11 cellular contexts compared by ENCODE assay signal in genomic region chr7:76283254-76284159, GRCh38. TPM values are rescaled to one million over a fixed set of nuclear protein-coding genes. Genes with fewer than 3 reads are reported as not detected.
DNase-seq lines count a peak whose midpoint lies in the region; ATAC-seq and TF ChIP-seq lines count a peak whose summit lies in the region.
"Had no signal": no experiment of that assay in that cellular context is flagged by ENCODE, and none has a peak within 500 bp of the region (broad histone marks: within the 10 kb centered on the region; RNA-seq: fewer than 3 reads in every experiment).

No MANE protein-coding gene starts in this region.

- no peak overlapping the region for H4K5ac ChIP-seq in IMR-90 (ENCODE audit: low read depth, low read length)

- TF ChIP-seq CTCF in CD14-positive monocyte (IDR thresholded peaks at IDR 0.05) (no peak), IMR-90 (conservative IDR thresholded peaks at IDR 0.05; ENCODE audit: low read depth, low read length) (no peak), esophagus muscularis mucosa (IDR thresholded peaks at IDR 0.05) (no peak), left lung (IDR thresholded peaks at IDR 0.05) (no peak)

- no peak overlapping the region for H3K56ac ChIP-seq in IMR-90 (ENCODE audit: extremely low read depth, insufficient read depth, low read length)

- no peak for DNase-seq in CD14-positive monocyte (ENCODE audit: low spot score)
- no peak for DNase-seq in IMR-90
- no peak for DNase-seq in esophagus muscularis mucosa (ENCODE audit: extremely low spot score)
- no peak for DNase-seq in trophoblast cell
- DNase-seq in NCI-H2196 (lab: John Stamatoyannopoulos, UW; ENCODE audit: unreplicated experiment) = no peak
- no peak for DNase-seq in left lung
- no peak for DNase-seq in ACHN
- no peak for DNase-seq in EL
- DNase-seq: effector CD4-positive, alpha-beta T cell; kidney glomerular epithelial cell had no signal

- 68% methylated on average over 6 of the region's 17 CpGs; no CpG with 5 or more reads in 1 of the 2 experiments for WGBS in IMR-90 (ENCODE audit: extremely low coverage in 2 of 2, insufficient read length in 1 of 2), 2 experiments
- WGBS in esophagus muscularis mucosa = 83% methylated on average over 12 of the region's 17 CpGs
- no CpG with 5 or more reads among the region's 17 CpGs for WGBS in trophoblast cell (ENCODE audit: extremely low coverage, insufficient coverage, insufficient read length)

- CTCF ChIA-PET in IMR-90 (lab: Yijun Ruan, JAX) = interaction anchor here (1.3 kb wide), 1 partner anchor 105 kb away, joined by 3 read pairs; no protein-coding TSS in a partner anchor

- H3K79me1 ChIP-seq in IMR-90 (ENCODE audit: low read depth in 1 of 2, low read length in 2 of 2) (no peaks in the 10 kb centered on the region), trophoblast cell (ENCODE audit: low read length) (no peaks in the 10 kb centered on the region)

- H3K4ac ChIP-seq in IMR-90 (ENCODE audit: low read depth, low read length) = no peak overlapping the region
- H3K4ac ChIP-seq in trophoblast cell (ENCODE audit: low read depth, low read length) = no peak overlapping the region

- peak overlapping the region; percentile 79; the same call in 1 of the 2 replicates for H3K4me2 ChIP-seq in IMR-90 (ENCODE audit: low read depth, low read length)
- H3K4me2 ChIP-seq in trophoblast cell (ENCODE audit: low read length) = peak overlapping the region; percentile 76

- H3K18ac ChIP-seq in IMR-90 (ENCODE audit: low read depth, low read length) (no peak overlapping the region), trophoblast cell (ENCODE audit: low read length) (no peak overlapping the region)

- TF ChIP-seq EP300 in esophagus muscularis mucosa (IDR thresholded peaks at IDR 0.05) = no peak

- intact Hi-C loops in CD14-positive monocyte (cut with micrococcal nuclease) (no loop called here), IMR-90 (cut with micrococcal nuclease) (no loop called here), esophagus muscularis mucosa (cut with DNase I) (loop anchor here (5.0 to 10.0 kb wide), 3 partner anchors 34 to 109 kb away; partner anchors contain the start of gene YWHAG), left lung (cut with DNase I) (loop anchor here in 1 of 2 donors (10.0 kb wide), 1 partner anchor 99 kb away; no protein-coding TSS in a partner anchor)

- H3K79me2 ChIP-seq in trophoblast cell (ENCODE audit: control insufficient read depth, insufficient read depth, low read length, poor library complexity) = peaks cover 2% of the 10 kb centered on the region

- H3K14ac ChIP-seq in IMR-90 (replicated peaks; ENCODE audit: low read depth, low read length) (no peak overlapping the region), trophoblast cell (ENCODE audit: low read length) (no peak overlapping the region)

- H3K4me1 ChIP-seq in IMR-90 (ENCODE audit: control insufficient read depth, insufficient read depth, low read length) (peaks cover 2% of the 10 kb centered on the region), esophagus muscularis mucosa (peaks cover 3 to 33% (median 31%) of the 10 kb centered on the region in 4 donors), trophoblast cell (ENCODE audit: control insufficient read depth in 1 of 2, insufficient read depth in 2 of 2, low read length in 2 of 2) (peaks cover 0 to 5% of the 10 kb centered on the region in 2 experiments), left lung (peaks cover 0 to 20% of the 10 kb centered on the region in 2 donors)

- no TSS peak for BruUV-seq in IMR-90 (replicated peaks; lab: Mats Ljungman, UMichigan)

- H4K91ac ChIP-seq in IMR-90 (ENCODE audit: insufficient read depth, low read depth, low read length) (no peak overlapping the region), trophoblast cell (ENCODE audit: low read depth, low read length) (no peak overlapping the region)

- H2BK20ac ChIP-seq in IMR-90 (ENCODE audit: low read depth, low read length) = no peak overlapping the region

- H3K9ac ChIP-seq in IMR-90 (ENCODE audit: low read depth, low read length) (0 out of 2 replicates have a peak overlapping the region, but pooled peaks have one; percentile 37), trophoblast cell (ENCODE audit: low read length) (no peak overlapping the region)

- peaks cover 62 to 70% (median 67%) of the 10 kb centered on the region in 3 donors for H3K27me3 Mint-ChIP-seq in CD14-positive monocyte (ENCODE audit: low read depth in 3 of 3)

- H3K36me3 ChIP-seq in IMR-90 (ENCODE audit: control insufficient read depth, insufficient read depth, low read length) (peaks cover 5% of the 10 kb centered on the region; the same call in 1 of the 2 replicates), esophagus muscularis mucosa (no peaks in the 10 kb centered on the region), trophoblast cell (ENCODE audit: control insufficient read depth in 1 of 2, insufficient read depth in 2 of 2, low read length in 2 of 2) (no peaks in the 10 kb centered on the region), left lung (no peaks in the 10 kb centered on the region)
- H3K36me3 ChIP-seq: SJSA1 had no signal

- peak overlapping the region; percentile 43; the same call in 1 of the 2 replicates for H2AK5ac ChIP-seq in IMR-90 (ENCODE audit: low read depth, low read length)
- no peak overlapping the region for H2AK5ac ChIP-seq in trophoblast cell (ENCODE audit: low read length)

- H2AFZ ChIP-seq in IMR-90 (replicated peaks; ENCODE audit: low read length, poor library complexity) = no peak overlapping the region
- H2AFZ ChIP-seq in trophoblast cell (ENCODE audit: insufficient read depth, low read length, poor library complexity) = no peak overlapping the region

- no peak overlapping the region for H3K27ac Mint-ChIP-seq in CD14-positive monocyte

- no peak overlapping the region for H2BK12ac ChIP-seq in trophoblast cell (ENCODE audit: low read length)

- H2BK120ac ChIP-seq in IMR-90 (ENCODE audit: low read depth, low read length) (no peak overlapping the region), trophoblast cell (ENCODE audit: insufficient read depth, low read length, poor library complexity) (no peak overlapping the region)

- H3K27ac ChIP-seq in IMR-90 (ENCODE audit: insufficient read depth, low read length) = no peak overlapping the region; the same call in 1 of the 2 replicates
- no peak overlapping the region for H3K27ac ChIP-seq in esophagus muscularis mucosa (replicated peaks in 1 of 4)
- H3K27ac ChIP-seq in trophoblast cell (ENCODE audit: low read depth, low read length) = no peak overlapping the region
- no peak overlapping the region for H3K27ac ChIP-seq in left lung
- H3K27ac ChIP-seq: SJSA1 had no signal

- H3K9me3 Mint-ChIP-seq in CD14-positive monocyte = peaks cover 0 to 16% (median 9%) of the 10 kb centered on the region in 7 donors

- H2BK5ac ChIP-seq in IMR-90 (ENCODE audit: low read depth, low read length, poor library complexity, severe bottlenecking) (no peak overlapping the region), trophoblast cell (ENCODE audit: low read depth, low read length, poor library complexity) (no peak overlapping the region)

- H3K27me3 ChIP-seq in IMR-90 (ENCODE audit: control insufficient read depth, insufficient read depth, low read length) (peaks cover 31% of the 10 kb centered on the region), esophagus muscularis mucosa (peaks cover 0 to 38% (median 12%) of the 10 kb centered on the region in 4 donors), trophoblast cell (ENCODE audit: insufficient read depth, low read length) (peaks cover 42% of the 10 kb centered on the region), left lung (peaks cover 0 to 71% of the 10 kb centered on the region in 2 donors)

- ATAC-seq in IMR-90 (ENCODE audit: low read depth) (no peak), left lung (no peak)

- H4K20me1 ChIP-seq in IMR-90 (ENCODE audit: insufficient read depth, low read length) = no peaks in the 10 kb centered on the region

- peak overlapping the region; percentile 6 to 85 for H3K4me3 Mint-ChIP-seq in CD14-positive monocyte

- POLR2A ChIA-PET in IMR-90 (lab: Charles Lee; ENCODE audit: unreplicated experiment) = no interaction called here

- peaks cover 14% of the 10 kb centered on the region for H3K4me1 Mint-ChIP-seq in CD14-positive monocyte

- H2BK15ac ChIP-seq in IMR-90 (ENCODE audit: low read depth, low read length) = no peak overlapping the region

- peak overlapping the region; percentile 89 for H3K4me3 ChIP-seq in IMR-90 (ENCODE audit: insufficient read depth, low read depth, low read length)
- H3K4me3 ChIP-seq in esophagus muscularis mucosa = peak overlapping the region; percentile 55 to 73 (median 59)
- no peak overlapping the region for H3K4me3 ChIP-seq in trophoblast cell (ENCODE audit: low read depth, low read length)
- no peak overlapping the region for H3K4me3 ChIP-seq in left lung

- H3K9me3 ChIP-seq in IMR-90 (ENCODE audit: control insufficient read depth, insufficient read depth, low read length) = peaks cover 3% of the 10 kb centered on the region; the same call in 1 of the 2 replicates
- H3K9me3 ChIP-seq in esophagus muscularis mucosa = no peaks in the 10 kb centered on the region
- H3K9me3 ChIP-seq in trophoblast cell (ENCODE audit: insufficient read depth, low read depth, low read length) = peaks cover 2% of the 10 kb centered on the region
- H3K9me3 ChIP-seq in left lung = no peaks in the 10 kb centered on the region
- H3K9me3 ChIP-seq: SJSA1 had no signal

- TF ChIP-seq RAD21 in IMR-90 (IDR thresholded peaks at IDR 0.05; ENCODE audit: low read length) = no peak

- no peak overlapping the region for H2AK9ac ChIP-seq in IMR-90 (replicated peaks; ENCODE audit: low read depth, low read length, poor library complexity)

- no peak for TF ChIP-seq POLR2A in IMR-90 (IDR thresholded peaks at IDR 0.05; ENCODE audit: low read depth, low read length)
- TF ChIP-seq POLR2A in esophagus muscularis mucosa (IDR thresholded peaks at IDR 0.05; ENCODE audit: low read depth) = no peak

- dilution Hi-C loops in IMR-90 (cut with HindIII; ENCODE audit: low sequenced_read_pairs, unreplicated experiment) = no loop called here

- peaks cover 7 to 11% of the 10 kb centered on the region in 2 donors for H3K36me3 Mint-ChIP-seq in CD14-positive monocyte

- no peaks in the 10 kb centered on the region for H3K9me1 ChIP-seq in IMR-90 (ENCODE audit: insufficient read depth, low read length)

- no peak overlapping the region for H4K8ac ChIP-seq in IMR-90 (ENCODE audit: low read depth in 2 of 2, low read length in 2 of 2)
- H4K8ac ChIP-seq in trophoblast cell (ENCODE audit: low read depth, low read length) = no peak overlapping the region

- in situ Hi-C loops in IMR-90 (cut with MboI; ENCODE audit: low sequenced_read_pairs) = no loop called here
- in situ Hi-C loops in ACHN (cut with HindIII; ENCODE audit: low pct_ligation_motif_present, low pct_unique_long_range_greater_than_20kb, low sequenced_read_pairs) = no loop called here

- H3K23ac ChIP-seq in IMR-90 (ENCODE audit: low read depth, low read length) (no peak overlapping the region), trophoblast cell (ENCODE audit: low read length) (no peak overlapping the region)

- H4K12ac ChIP-seq in trophoblast cell (ENCODE audit: low read depth, low read length) = no peak overlapping the region

RNA-seq across cellular contexts. Expression of gene HSPB1, which starts 19.0 kb away (rescaled TPM):
- polyA plus RNA-seq in CD14-positive monocyte (1 to 10 TPM; 8.3 to 8.9 TPM), IMR-90 (2012; rRNA removed) (1,363 and 1,841 TPM in 2 replicates)
- total RNA-seq in IMR-90 (2012; rRNA removed) (33.2 and 48.6 TPM in 2 replicates), esophagus muscularis mucosa (1,000 to 10,000 TPM in 3 of 4 donors, 100 to 1,000 TPM in 1; 927 to 2,513 (median 1,694) TPM), left lung (100 to 1,000 TPM; 482 to 951 TPM)
- 2,238 and 2,632 TPM in 2 replicates for polyA plus RNA-seq in IMR-90 (2012; cell fraction: cytosol; rRNA removed)
- 412 and 1,178 TPM in 2 replicates for polyA plus RNA-seq in IMR-90 (2012; cell fraction: nucleus; rRNA removed; ENCODE audit: low replicate concordance)
- 1,533 and 1,664 TPM in 2 replicates for polyA plus RNA-seq in trophoblast cell (2013)

Comparison
In these comparisons a context has a peak if more than half of its experiments do, and no peak if none do; other contexts are left out.
1. H3K4me3 ChIP-seq: peak in IMR-90 (single experiment) and esophagus muscularis mucosa (4 of 4); none in trophoblast cell (single experiment) and left lung (0 of 2).